In the genomic region with DNA sequence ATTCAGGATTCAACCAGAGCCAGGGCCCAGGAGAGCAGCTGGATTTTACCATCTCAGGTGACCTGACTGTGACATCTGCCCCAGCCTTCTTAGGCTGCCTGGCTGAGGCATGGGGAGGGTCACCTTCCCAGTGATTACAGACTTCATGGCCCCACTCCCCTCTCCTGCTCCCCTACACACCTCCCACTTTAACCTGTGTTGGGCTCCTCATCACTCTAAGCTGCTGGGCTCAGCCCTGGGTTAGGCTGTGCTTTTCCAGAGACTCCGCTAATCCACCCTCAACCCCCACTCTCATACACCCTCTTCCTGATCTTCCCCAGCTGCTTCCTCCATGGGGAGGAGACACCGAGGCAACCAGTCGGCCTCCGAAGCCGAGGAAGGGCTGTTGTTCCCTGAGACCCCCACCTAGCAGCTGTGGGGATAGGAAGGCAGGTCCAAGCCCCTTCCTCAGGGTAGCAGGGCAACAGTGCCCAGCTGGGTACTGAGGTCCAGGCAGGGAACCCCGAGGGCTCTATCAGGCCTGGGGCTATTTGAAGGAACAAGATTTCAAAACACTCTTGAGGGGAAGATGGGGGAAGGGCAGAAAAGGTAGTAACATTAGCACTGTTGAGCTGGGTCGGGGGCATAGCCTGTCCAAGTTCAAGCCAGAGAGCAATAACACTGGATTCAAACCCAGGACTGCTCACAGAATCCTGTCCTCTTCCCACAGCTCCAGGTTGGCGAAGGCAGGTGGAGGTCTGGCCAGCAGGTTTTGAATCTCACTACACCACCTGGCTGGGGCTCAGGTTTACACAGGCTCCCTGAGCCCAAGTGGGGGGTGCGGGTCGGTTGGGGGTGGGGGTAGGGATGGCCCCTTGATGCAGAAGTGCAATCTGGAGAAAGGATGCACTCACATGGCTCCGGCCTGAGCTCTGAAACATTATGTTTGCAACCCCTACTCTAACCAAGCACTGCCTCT, we compare ENCODE assay signal across 10 cellular contexts. TPM values are rescaled to one million over a fixed set of nuclear protein-coding genes. Genes with fewer than 3 reads are reported as not detected.
A peak's percentile ranks its signal among the peaks of the same experiment; 100 is the strongest.
DNase-seq lines count a peak whose midpoint lies in the region; ATAC-seq and TF ChIP-seq lines count a peak whose summit lies in the region.
"Had no signal": no experiment of that assay in that cellular context is flagged by ENCODE, and none has a peak within 500 bp of the region (broad histone marks: within the 10 kb centered on the region; RNA-seq: fewer than 3 reads in every experiment).

No MANE protein-coding gene starts in this region.

- ATAC-seq in left ventricle myocardium superior (no peak), HG02610 (IDR thresholded peaks at IDR 0.05; ENCODE audit: unreplicated experiment) (no peak), HG02571 (IDR thresholded peaks at IDR 0.05; ENCODE audit: unreplicated experiment) (no peak)

- no peak overlapping the region for H3K9ac ChIP-seq in mesendoderm (ENCODE audit: low read length)

- DNase-seq in left ventricle myocardium inferior (no peak), left ventricle myocardium superior (no peak), mesendoderm (peak; percentile 13), uterus (no peak), NCI-H1694 treated with DMSO at 0.1 percent for 48 hours (lab: John Stamatoyannopoulos, UW) (no peak)
- no peak for DNase-seq in activated T-helper 1 cell treated with anti-CD3 and anti-CD28 coated beads, Interleukin-12 subunit alpha, Interleukin-12 subunit beta, Interleukin-2, Interleukin-4 antibody, amounts not matched to agents 30 ng/mL and 10 ng/mL and 1 ng/mL, durations not matched to agents 14 hours and 24 hours and 36 hours (ENCODE audit: low spot score)
- DNase-seq: GDM1; stimulated activated CD4-positive, alpha-beta T cell treated with anti-CD3 and anti-CD28 coated beads, Interleukin-1b, Interleukin-23, amount 100 ng/mL, for 48 hours had no signal

- H4K8ac ChIP-seq in mesendoderm (ENCODE audit: low read depth, low read length) = no peak overlapping the region

- H3K36me3 Mint-ChIP-seq in activated T-helper 1 cell treated with anti-CD3 and anti-CD28 coated beads, Interleukin-12 subunit alpha, Interleukin-12 subunit beta, Interleukin-2, Interleukin-4 antibody, amounts not matched to agents 30 ng/mL and 10 ng/mL and 1 ng/mL, durations not matched to agents 14 hours and 24 hours and 36 hours (ENCODE audit: low read depth) = peaks cover 3% of the 10 kb centered on the region

- no peak overlapping the region for H2BK120ac ChIP-seq in mesendoderm (ENCODE audit: low read depth, low read length)

- no peak overlapping the region for H3K4me2 ChIP-seq in mesendoderm (ENCODE audit: low read length)

- H3K27ac Mint-ChIP-seq in activated T-helper 1 cell treated with anti-CD3 and anti-CD28 coated beads, Interleukin-12 subunit alpha, Interleukin-12 subunit beta, Interleukin-2, Interleukin-4 antibody, amounts not matched to agents 30 ng/mL and 10 ng/mL and 1 ng/mL, durations not matched to agents 14 hours and 24 hours and 36 hours = no peak overlapping the region

- no peaks in the 10 kb centered on the region for H3K9me3 Mint-ChIP-seq in activated T-helper 1 cell treated with anti-CD3 and anti-CD28 coated beads, Interleukin-12 subunit alpha, Interleukin-12 subunit beta, Interleukin-2, Interleukin-4 antibody, amounts not matched to agents 30 ng/mL and 10 ng/mL and 1 ng/mL, durations not matched to agents 14 hours and 24 hours and 36 hours

- intact Hi-C loops in left ventricle myocardium inferior (cut with micrococcal nuclease) (no loop called here), left ventricle myocardium superior (cut with micrococcal nuclease) (no loop called here), uterus (cut with DNase I; ENCODE audit: low total_unique reads) (no loop called here)
- intact Hi-C loops in activated T-helper 1 cell treated with anti-CD3 and anti-CD28 coated beads, Interleukin-12 subunit alpha, Interleukin-12 subunit beta, Interleukin-2, Interleukin-4 antibody, amounts not matched to agents 30 ng/mL and 10 ng/mL and 1 ng/mL, durations not matched to agents 14 hours and 24 hours and 36 hours (cut with micrococcal nuclease) = loop anchor here (2.0 to 5.0 kb wide), 5 partner anchors 69 to 1016 kb away; a partner anchor contains a TSS

- H3K36me3 ChIP-seq in left ventricle myocardium inferior = no peaks in the 10 kb centered on the region
- peaks cover under 1% of the 10 kb centered on the region for H3K36me3 ChIP-seq in mesendoderm (ENCODE audit: control insufficient read depth, insufficient read depth, low read length)
- H3K36me3 ChIP-seq in uterus = no peaks in the 10 kb centered on the region

- TF ChIP-seq POLR2A in uterus (IDR thresholded peaks at IDR 0.05) = no peak

- H3K4me3 ChIP-seq in left ventricle myocardium inferior (peak overlapping the region; percentile 77), mesendoderm (ENCODE audit: low read length) (no peak overlapping the region), uterus (no peak overlapping the region)

- H3K79me1 ChIP-seq in mesendoderm (ENCODE audit: low read length) = no peaks in the 10 kb centered on the region

- no peak overlapping the region for H2BK15ac ChIP-seq in mesendoderm (replicated peaks; ENCODE audit: low read depth)

- H3K4me1 Mint-ChIP-seq in activated T-helper 1 cell treated with anti-CD3 and anti-CD28 coated beads, Interleukin-12 subunit alpha, Interleukin-12 subunit beta, Interleukin-2, Interleukin-4 antibody, amounts not matched to agents 30 ng/mL and 10 ng/mL and 1 ng/mL, durations not matched to agents 14 hours and 24 hours and 36 hours (ENCODE audit: low read depth) = peaks cover 51% of the 10 kb centered on the region

- no peaks in the 10 kb centered on the region for H3K79me2 ChIP-seq in mesendoderm (ENCODE audit: control insufficient read depth, insufficient read depth, low read length)

- WGBS in mesendoderm (ENCODE audit: extremely low coverage, insufficient coverage, low lambda C conversion rate) = no CpG with 5 or more reads among the region's 11 CpGs

- H4K5ac ChIP-seq in mesendoderm (ENCODE audit: low read length) = no peak overlapping the region

- no peak overlapping the region for H3K18ac ChIP-seq in mesendoderm (ENCODE audit: low read length)

- no peak overlapping the region for H2AK5ac ChIP-seq in mesendoderm (ENCODE audit: low read length)

- H3K27me3 ChIP-seq in left ventricle myocardium inferior (ENCODE audit: low read depth) (no peaks in the 10 kb centered on the region), mesendoderm (ENCODE audit: insufficient read depth, low read length, poor library complexity) (peaks cover 17% of the 10 kb centered on the region), uterus (no peaks in the 10 kb centered on the region)

- H3K27me3 Mint-ChIP-seq in activated T-helper 1 cell treated with anti-CD3 and anti-CD28 coated beads, Interleukin-12 subunit alpha, Interleukin-12 subunit beta, Interleukin-2, Interleukin-4 antibody, amounts not matched to agents 30 ng/mL and 10 ng/mL and 1 ng/mL, durations not matched to agents 14 hours and 24 hours and 36 hours (ENCODE audit: insufficient read depth) = peaks cover 14% of the 10 kb centered on the region

- TF ChIP-seq CTCF in left ventricle myocardium inferior (IDR thresholded peaks at IDR 0.05; ENCODE audit: borderline replicate concordance) (no peak), uterus (IDR thresholded peaks at IDR 0.05) (no peak)

- H3K27ac ChIP-seq in left ventricle myocardium inferior (replicated peaks) (peak overlapping the region; percentile 88), mesendoderm (ENCODE audit: low read depth, low read length) (no peak overlapping the region), uterus (peak overlapping the region; percentile 87 to 98)

- H3K23ac ChIP-seq in mesendoderm (ENCODE audit: low read length) = no peak overlapping the region

- peak overlapping the region; percentile 88 for H3K4me3 Mint-ChIP-seq in activated T-helper 1 cell treated with anti-CD3 and anti-CD28 coated beads, Interleukin-12 subunit alpha, Interleukin-12 subunit beta, Interleukin-2, Interleukin-4 antibody, amounts not matched to agents 30 ng/mL and 10 ng/mL and 1 ng/mL, durations not matched to agents 14 hours and 24 hours and 36 hours

- no peak overlapping the region for H3K56ac ChIP-seq in mesendoderm (ENCODE audit: low read length)

- H3K9me3 ChIP-seq in left ventricle myocardium inferior (replicated peaks) (no peaks in the 10 kb centered on the region), uterus (no peaks in the 10 kb centered on the region)

- H3K4me1 ChIP-seq in left ventricle myocardium inferior = peaks cover 68% of the 10 kb centered on the region
- peaks cover 8% of the 10 kb centered on the region for H3K4me1 ChIP-seq in mesendoderm (ENCODE audit: control insufficient read depth, low read depth, low read length)
- H3K4me1 ChIP-seq in uterus = peaks cover 0 to 6% of the 10 kb centered on the region in 2 donors

- no peak overlapping the region for H2BK5ac ChIP-seq in mesendoderm (ENCODE audit: low read length)

- no peak overlapping the region for H3K4ac ChIP-seq in mesendoderm (ENCODE audit: low read depth, low read length)

RNA-seq across cellular contexts. Expression of a gene that starts 1.8 kb away (rescaled TPM):
- total RNA-seq in left ventricle myocardium inferior (17.4 TPM), left ventricle myocardium superior (20.7 TPM), uterus (10 to 100 TPM; 11.9 to 53.3 (median 32.8) TPM)
- 91.7 and 95.8 TPM in 2 replicates for total RNA-seq in activated T-helper 1 cell treated with anti-CD3 and anti-CD28 coated beads, Interleukin-12 subunit alpha, Interleukin-12 subunit beta, Interleukin-2, Interleukin-4 antibody, amounts not matched to agents 30 ng/mL and 10 ng/mL and 1 ng/mL, durations not matched to agents 14 hours and 24 hours and 36 hours
- polyA plus RNA-seq in mesendoderm (2013, experiment 1 of 2) = 20.1 TPM
- polyA plus RNA-seq in mesendoderm (2013, experiment 2 of 2) = 19.7 TPM

RNA-seq across cellular contexts. Expression of a gene that starts 46.5 kb away (rescaled TPM):
- 1.6 TPM for total RNA-seq in left ventricle myocardium inferior
- total RNA-seq in left ventricle myocardium superior = 1.6 TPM
- 0.10 and 0.21 TPM in 2 replicates for total RNA-seq in activated T-helper 1 cell treated with anti-CD3 and anti-CD28 coated beads, Interleukin-12 subunit alpha, Interleukin-12 subunit beta, Interleukin-2, Interleukin-4 antibody, amounts not matched to agents 30 ng/mL and 10 ng/mL and 1 ng/mL, durations not matched to agents 14 hours and 24 hours and 36 hours
- polyA plus RNA-seq in mesendoderm (2013, experiment 1 of 2) = 0.22 TPM
- 0.22 TPM for polyA plus RNA-seq in mesendoderm (2013, experiment 2 of 2)
- 1 to 10 TPM in 2 of 4 donors, not detected in 2; 1.3 to 1.7 TPM for total RNA-seq in uterus

RNA-seq across cellular contexts. Expression of a gene that starts 47.6 kb away (rescaled TPM):
- total RNA-seq in left ventricle myocardium inferior = 7.9 TPM
- total RNA-seq in left ventricle myocardium superior = 6.9 TPM
- total RNA-seq in activated T-helper 1 cell treated with anti-CD3 and anti-CD28 coated beads, Interleukin-12 subunit alpha, Interleukin-12 subunit beta, Interleukin-2, Interleukin-4 antibody, amounts not matched to agents 30 ng/mL and 10 ng/mL and 1 ng/mL, durations not matched to agents 14 hours and 24 hours and 36 hours = 53.7 and 56.9 TPM in 2 replicates
- polyA plus RNA-seq in mesendoderm (2013, experiment 1 of 2) = 27.9 TPM
- 28.8 TPM for polyA plus RNA-seq in mesendoderm (2013, experiment 2 of 2)
- 10 to 100 TPM; 14.4 to 55.6 (median 31.3) TPM for total RNA-seq in uterus
